ENCODE assay signal across 8 cellular contexts in the genomic region with DNA sequence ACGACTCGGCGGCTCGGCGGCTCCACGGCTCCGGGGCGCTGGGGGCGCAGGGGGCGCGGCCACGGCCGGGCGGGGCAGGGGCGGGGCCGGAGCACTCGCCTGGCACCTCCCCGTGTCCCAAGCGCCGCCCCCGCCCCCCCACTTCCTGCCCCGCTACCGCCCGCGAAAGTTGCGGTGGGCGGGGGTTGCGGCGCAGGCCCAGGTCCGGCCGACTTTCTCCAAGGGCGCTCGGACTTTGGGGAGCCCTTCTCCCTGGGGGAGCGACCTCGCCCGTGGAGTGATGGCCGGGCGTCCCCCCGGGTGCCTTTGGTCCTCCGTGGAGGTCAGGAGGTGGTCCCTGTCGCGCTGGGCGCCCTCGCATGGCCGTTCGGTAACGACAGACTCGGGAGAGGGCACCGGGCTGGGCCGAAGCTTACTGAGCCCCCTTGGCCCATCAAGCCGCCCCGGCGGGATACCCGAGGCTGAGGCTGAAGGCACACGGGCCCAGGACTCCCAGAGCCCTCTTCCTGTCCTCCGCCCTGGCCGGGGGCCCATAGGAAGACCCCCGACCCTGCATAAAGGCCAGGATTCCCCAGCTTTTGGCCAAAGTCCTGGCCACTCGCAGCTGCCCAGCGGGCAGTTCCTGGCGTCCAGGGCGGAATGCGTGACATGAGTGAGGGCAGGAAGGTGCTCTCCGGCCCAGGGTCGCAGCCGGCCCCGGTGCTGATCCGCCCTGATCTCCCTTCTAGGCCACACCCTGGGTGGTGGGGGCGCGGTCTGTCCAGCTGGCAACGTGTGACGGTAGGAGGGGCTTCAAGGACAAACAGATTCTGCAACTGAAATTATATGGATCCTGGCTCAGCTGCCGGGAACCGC. TPM values are rescaled to one million over a fixed set of nuclear protein-coding genes. Genes with fewer than 3 reads are reported as not detected.
DNase-seq lines count a peak whose midpoint lies in the region; ATAC-seq and TF ChIP-seq lines count a peak whose summit lies in the region.

No MANE protein-coding gene starts in this region.

- H3K14ac ChIP-seq in IMR-90 (replicated peaks; ENCODE audit: low read depth, low read length) = peak overlapping the region; percentile 82

- no peaks in the 10 kb centered on the region for H3K36me3 ChIP-seq in IMR-90 (ENCODE audit: control insufficient read depth, insufficient read depth, low read length)

- H2AFZ ChIP-seq in IMR-90 (replicated peaks; ENCODE audit: low read length, poor library complexity) = peak overlapping the region; percentile 96

- in situ Hi-C loops in IMR-90 (cut with MboI; ENCODE audit: low sequenced_read_pairs) = loop anchor here (5.0 to 10.0 kb wide), 2 partner anchors 206 to 458 kb away; a partner anchor contains a TSS

- no peak overlapping the region for H2BK20ac ChIP-seq in IMR-90 (ENCODE audit: low read depth, low read length)

- DNase-seq in COR-L47 (lab: John Stamatoyannopoulos, UW) = peak; percentile 66
- peak; percentile 88 for DNase-seq in IMR-90
- DNase-seq in activated T-cell treated with anti-CD3 and anti-CD28 coated beads, Interleukin-2, amount 50 U/mL, for 72 hours = peak; percentile 70 to 77
- peak; percentile 89 for DNase-seq in fibroblast of gingiva (ENCODE audit: low read depth)
- DNase-seq in stimulated activated naive CD8-positive, alpha-beta T cell treated with anti-CD3 and anti-CD28 coated beads, Interleukin-15, amount 100 ng/mL, for 72 hours = peak; percentile 63 to 75

- peak overlapping the region; percentile 86 for H4K91ac ChIP-seq in IMR-90 (ENCODE audit: insufficient read depth, low read depth, low read length)

- peak overlapping the region; percentile 64 to 72 for H3K4me3 Mint-ChIP-seq in activated T-cell treated with anti-CD3 and anti-CD28 coated beads, Interleukin-2, amount 50 U/mL, for 72 hours
- peak overlapping the region; percentile 82 to 91 (median 91) for H3K4me3 Mint-ChIP-seq in nephron
- peak overlapping the region; percentile 67 to 77 for H3K4me3 Mint-ChIP-seq in stimulated activated naive CD8-positive, alpha-beta T cell treated with anti-CD3 and anti-CD28 coated beads, Interleukin-15, amount 100 ng/mL, for 72 hours

- H2BK120ac ChIP-seq in IMR-90 (ENCODE audit: low read depth, low read length) = peak overlapping the region; percentile 56

- peak overlapping the region; percentile 97 for H3K4ac ChIP-seq in IMR-90 (ENCODE audit: low read depth, low read length)

- peak; percentile 65; the same call in 1 of the 2 replicates for TF ChIP-seq POLR2A in IMR-90 (IDR thresholded peaks at IDR 0.05; ENCODE audit: low read depth, low read length)

- H3K4me1 ChIP-seq in IMR-90 (ENCODE audit: control insufficient read depth, insufficient read depth, low read length) = peaks cover 11% of the 10 kb centered on the region; the same call in 1 of the 2 replicates

- no peaks in the 10 kb centered on the region for H3K36me3 Mint-ChIP-seq in activated T-cell treated with anti-CD3 and anti-CD28 coated beads, Interleukin-2, amount 50 U/mL, for 72 hours (ENCODE audit: insufficient read depth in 2 of 2)
- no peaks in the 10 kb centered on the region for H3K36me3 Mint-ChIP-seq in nephron (ENCODE audit: low read depth)

- H4K20me1 ChIP-seq in IMR-90 (ENCODE audit: insufficient read depth, low read length) = peaks cover 36% of the 10 kb centered on the region

- H3K4me3 ChIP-seq in IMR-90 (ENCODE audit: insufficient read depth, low read depth, low read length) = peak overlapping the region; percentile 73

- peak overlapping the region; percentile 81 for H2BK5ac ChIP-seq in IMR-90 (ENCODE audit: low read depth, low read length, poor library complexity, severe bottlenecking)

- H2BK15ac ChIP-seq in IMR-90 (ENCODE audit: low read depth, low read length) = no peak overlapping the region

- H3K79me1 ChIP-seq in IMR-90 (ENCODE audit: low read depth in 1 of 2, low read length in 2 of 2) = peaks cover 3 to 41% of the 10 kb centered on the region in 2 experiments; a peak in 3 of 4 replicates

- H3K27ac Mint-ChIP-seq in activated T-cell treated with anti-CD3 and anti-CD28 coated beads, Interleukin-2, amount 50 U/mL, for 72 hours = no peak overlapping the region
- peak overlapping the region in 2 of 3 experiments; percentile 76 to 84 for H3K27ac Mint-ChIP-seq in nephron
- H3K27ac Mint-ChIP-seq in stimulated activated naive CD8-positive, alpha-beta T cell treated with anti-CD3 and anti-CD28 coated beads, Interleukin-15, amount 100 ng/mL, for 72 hours = no peak overlapping the region

- peak overlapping the region; percentile 100 for H2AK9ac ChIP-seq in IMR-90 (replicated peaks; ENCODE audit: low read depth, low read length, poor library complexity)

- H3K9ac ChIP-seq in IMR-90 (ENCODE audit: low read depth, low read length) = peak overlapping the region; percentile 79

- peaks cover 17% of the 10 kb centered on the region for H3K27me3 Mint-ChIP-seq in activated T-cell treated with anti-CD3 and anti-CD28 coated beads, Interleukin-2, amount 50 U/mL, for 72 hours (ENCODE audit: low read depth)
- peaks cover 5% of the 10 kb centered on the region for H3K27me3 Mint-ChIP-seq in nephron (ENCODE audit: low read depth)
- peaks cover 51% of the 10 kb centered on the region for H3K27me3 Mint-ChIP-seq in stimulated activated naive CD8-positive, alpha-beta T cell treated with anti-CD3 and anti-CD28 coated beads, Interleukin-15, amount 100 ng/mL, for 72 hours

- H3K27ac ChIP-seq in IMR-90 (ENCODE audit: insufficient read depth, low read length) = peak overlapping the region; percentile 93

- peaks cover 4% of the 10 kb centered on the region; the same call in 1 of the 2 replicates for H3K27me3 ChIP-seq in IMR-90 (ENCODE audit: control insufficient read depth, insufficient read depth, low read length)

- ATAC-seq in GM21515 (IDR thresholded peaks at IDR 0.05; ENCODE audit: unreplicated experiment) (peak; percentile 33), IMR-90 (ENCODE audit: low read depth) (peak; percentile 79)
- ATAC-seq in activated T-cell treated with anti-CD3 and anti-CD28 coated beads, Interleukin-2, amount 50 U/mL, for 72 hours (replicated peaks in 1 of 2) = peak; percentile 82 to 84
- ATAC-seq in stimulated activated naive CD8-positive, alpha-beta T cell treated with anti-CD3 and anti-CD28 coated beads, Interleukin-15, amount 100 ng/mL, for 72 hours = peak; percentile 80

- no peaks in the 10 kb centered on the region for H3K9me3 ChIP-seq in IMR-90 (ENCODE audit: control insufficient read depth, insufficient read depth, low read length)

- no peaks in the 10 kb centered on the region for H3K9me3 Mint-ChIP-seq in activated T-cell treated with anti-CD3 and anti-CD28 coated beads, Interleukin-2, amount 50 U/mL, for 72 hours
- no peaks in the 10 kb centered on the region for H3K9me3 Mint-ChIP-seq in nephron
- no peaks in the 10 kb centered on the region for H3K9me3 Mint-ChIP-seq in stimulated activated naive CD8-positive, alpha-beta T cell treated with anti-CD3 and anti-CD28 coated beads, Interleukin-15, amount 100 ng/mL, for 72 hours

- H3K23ac ChIP-seq in IMR-90 (ENCODE audit: low read depth, low read length) = peak overlapping the region; percentile 92

- BruUV-seq in IMR-90 (replicated peaks; lab: Mats Ljungman, UMichigan) = no TSS peak

- POLR2A ChIA-PET in IMR-90 (lab: Charles Lee; ENCODE audit: unreplicated experiment) = interaction anchor here (1.2 kb wide), 1 partner anchor 211 kb away, joined by 3 read pairs; no protein-coding TSS in a partner anchor

- peak overlapping the region; percentile 73 for H4K5ac ChIP-seq in IMR-90 (ENCODE audit: low read depth, low read length)

- peak overlapping the region; percentile 96 for H2AK5ac ChIP-seq in IMR-90 (ENCODE audit: low read depth, low read length)

- peak overlapping the region; percentile 72 to 90; a peak in 3 of 4 replicates for H4K8ac ChIP-seq in IMR-90 (ENCODE audit: low read depth in 2 of 2, low read length in 2 of 2)

- H3K18ac ChIP-seq in IMR-90 (ENCODE audit: low read depth, low read length) = peak overlapping the region; percentile 21

- dilution Hi-C loops in IMR-90 (cut with HindIII; ENCODE audit: low sequenced_read_pairs, unreplicated experiment) = no loop called here

- TF ChIP-seq RAD21 in IMR-90 (IDR thresholded peaks at IDR 0.05; ENCODE audit: low read length) = peak; percentile 20; the same call in 1 of the 2 replicates

- CTCF ChIA-PET in IMR-90 (lab: Yijun Ruan, JAX) = interaction anchor here (0.7 to 4.0 kb wide), 10 partner anchors 11 to 250 kb away, joined by 3 to 24 read pairs (median 4); no protein-coding TSS in a partner anchor

- H3K9me1 ChIP-seq in IMR-90 (ENCODE audit: insufficient read depth, low read length) = peaks cover 5% of the 10 kb centered on the region; the same call in 1 of the 2 replicates

- 0% methylated on average over 22 of the region's 74 CpGs; no CpG with 5 or more reads in 1 of the 2 experiments for WGBS in IMR-90 (ENCODE audit: extremely low coverage in 2 of 2, insufficient read length in 1 of 2), 2 experiments

- H3K56ac ChIP-seq in IMR-90 (ENCODE audit: extremely low read depth, insufficient read depth, low read length) = peak overlapping the region; percentile 85

- no peaks in the 10 kb centered on the region for H3K4me1 Mint-ChIP-seq in activated T-cell treated with anti-CD3 and anti-CD28 coated beads, Interleukin-2, amount 50 U/mL, for 72 hours (ENCODE audit: low read depth)
- H3K4me1 Mint-ChIP-seq in nephron = peaks cover 15% of the 10 kb centered on the region
- H3K4me1 Mint-ChIP-seq in stimulated activated naive CD8-positive, alpha-beta T cell treated with anti-CD3 and anti-CD28 coated beads, Interleukin-15, amount 100 ng/mL, for 72 hours = peaks cover 26% of the 10 kb centered on the region

- intact Hi-C loops in IMR-90 (cut with micrococcal nuclease) = loop anchor here (5.0 kb wide), 1 partner anchor 586 kb away; no protein-coding TSS in a partner anchor

- peak overlapping the region; percentile 90 for H3K4me2 ChIP-seq in IMR-90 (ENCODE audit: low read depth, low read length)

- peak; percentile 37 for TF ChIP-seq CTCF in IMR-90 (conservative IDR thresholded peaks at IDR 0.05; ENCODE audit: low read depth, low read length)
- TF ChIP-seq CTCF in nephron (IDR thresholded peaks at IDR 0.05; ENCODE audit: unreplicated experiment in 3 of 3) = peak; percentile 17 to 58 (median 33)

RNA-seq across cellular contexts. Expression of a gene that starts 0.9 kb away (rescaled TPM):
- total RNA-seq in IMR-90 (2012; rRNA removed) = 9.7 and 10.8 TPM in 2 replicates
- polyA plus RNA-seq in IMR-90 (2012; rRNA removed) = 13.4 and 13.5 TPM in 2 replicates
- 8.4 and 11.8 TPM in 2 replicates for polyA plus RNA-seq in IMR-90 (2012; cell fraction: cytosol; rRNA removed)
- 22.6 and 33.8 TPM in 2 replicates for polyA plus RNA-seq in IMR-90 (2012; cell fraction: nucleus; rRNA removed; ENCODE audit: low replicate concordance)
- polyA plus RNA-seq in PFSK-1 (2012; ENCODE audit: insufficient read length, low read depth) = 15.2 TPM
- 1 to 10 TPM; 4.6 to 5.1 TPM for total RNA-seq in activated T-cell treated with anti-CD3 and anti-CD28 coated beads, Interleukin-2, amount 50 U/mL, for 72 hours

RNA-seq across cellular contexts. Expression of a gene that starts 32.3 kb away (rescaled TPM):
- 15.3 and 15.8 TPM in 2 replicates for total RNA-seq in IMR-90 (2012; rRNA removed)
- polyA plus RNA-seq in IMR-90 (2012; rRNA removed) = 19.3 and 20.7 TPM in 2 replicates
- polyA plus RNA-seq in IMR-90 (2012; cell fraction: cytosol; rRNA removed) = 13.9 and 14.8 TPM in 2 replicates
- 9.0 and 16.2 TPM in 2 replicates for polyA plus RNA-seq in IMR-90 (2012; cell fraction: nucleus; rRNA removed; ENCODE audit: low replicate concordance)
- polyA plus RNA-seq in PFSK-1 (2012; ENCODE audit: insufficient read length, low read depth) = 14.9 TPM
- total RNA-seq in activated T-cell treated with anti-CD3 and anti-CD28 coated beads, Interleukin-2, amount 50 U/mL, for 72 hours = 10 to 100 TPM in 1 of 2 donors, 1 to 10 TPM in 1; 6.3 to 10.3 TPM

Comparison
In these comparisons a context has a peak if more than half of its experiments do, and no peak if none do; other contexts are left out.
1. Peak in every context shown above with its lines: DNase-seq, ATAC-seq, H3K4me3 ChIP-seq and H3K27ac ChIP-seq.
2. ATAC-seq: peak in every context shown above with its lines; median percentile 83 in activated T-cell treated with anti-CD3 and anti-CD28 coated beads, Interleukin-2, amount 50 U/mL, for 72 hours; 80 in stimulated activated naive CD8-positive, alpha-beta T cell treated with anti-CD3 and anti-CD28 coated beads, Interleukin-15, amount 100 ng/mL, for 72 hours; 79 in IMR-90; 33 in GM21515.
3. H3K27ac Mint-ChIP-seq: peak in nephron (2 of 3); none in activated T-cell treated with anti-CD3 and anti-CD28 coated beads, Interleukin-2, amount 50 U/mL, for 72 hours (single experiment) and stimulated activated naive CD8-positive, alpha-beta T cell treated with anti-CD3 and anti-CD28 coated beads, Interleukin-15, amount 100 ng/mL, for 72 hours (0 of 2).